Comparison of ENCODE assay signal across 1 cellular context in the genomic region with DNA sequence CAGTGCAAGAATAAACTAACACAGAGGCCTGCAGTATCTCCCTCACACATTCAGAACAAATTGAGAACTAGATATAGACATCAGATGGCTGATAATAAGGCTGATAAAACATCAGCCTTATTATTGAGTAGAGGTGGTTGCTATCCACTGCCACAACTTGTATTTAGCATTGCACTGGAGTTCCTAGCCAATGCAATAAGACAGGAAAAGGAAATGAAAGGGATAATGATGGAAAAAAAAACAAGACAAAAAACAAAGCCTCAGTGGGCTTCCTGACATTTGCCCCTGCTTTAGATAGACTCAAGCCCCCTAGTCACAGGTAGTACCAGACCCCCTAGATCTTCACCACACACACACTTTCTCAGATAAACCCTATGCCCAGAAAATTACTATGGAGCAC.
TF ChIP-seq lines count a peak whose summit lies in the region.

No MANE protein-coding gene starts in this region.

TF ChIP-seq in K562, 482 proteins besides CTCF, POLR2A, EP300 and RAD21 (continued from another document):
- peak; percentile 57 for TF ChIP-seq ZNF280A (IDR thresholded peaks at IDR 0.05; ENCODE audit: low read depth, partially characterized antibody)
- no peak for TF ChIP-seq ZNF707 (CRISPR knock-in tag; conservative IDR thresholded peaks at IDR 0.05)
